In the genomic region with DNA sequence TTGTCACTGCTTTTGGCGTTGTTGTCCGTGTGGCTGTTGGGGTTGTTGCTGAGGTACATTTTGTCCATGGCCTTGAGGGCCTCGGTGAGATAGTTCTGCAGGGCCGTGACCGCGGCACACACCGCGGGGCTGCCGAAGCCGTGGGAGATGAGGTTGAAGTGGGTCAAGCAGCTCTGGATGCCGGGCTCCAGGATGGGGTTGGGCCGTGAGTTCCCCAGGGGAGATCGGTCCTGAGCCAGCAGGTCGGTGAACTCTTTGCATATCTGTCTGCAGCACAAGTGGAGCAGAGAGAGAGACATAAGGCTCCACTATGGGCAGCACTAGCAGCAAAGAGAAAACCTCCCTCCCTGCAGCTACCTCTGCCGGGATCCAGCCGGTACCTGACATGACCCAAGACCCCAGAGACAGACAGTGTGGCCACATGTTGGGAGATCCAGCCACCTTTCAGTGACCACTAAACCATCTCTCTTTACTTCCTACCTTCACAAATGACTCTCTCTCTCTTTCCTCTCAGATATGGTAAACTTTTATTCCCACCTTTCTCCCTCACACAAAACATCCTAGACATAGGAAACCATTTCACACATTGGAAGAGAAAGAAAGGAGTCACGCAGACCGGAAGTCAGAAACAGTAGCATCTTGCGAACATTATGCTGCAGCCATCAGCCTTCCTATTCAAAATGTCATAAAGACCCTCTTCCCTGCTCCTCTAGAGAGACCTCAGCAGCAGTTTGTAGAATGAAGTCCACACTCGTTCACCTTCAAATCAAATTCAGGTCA, we compare ENCODE assay signal across 21 cellular contexts. TPM values are rescaled to one million over a fixed set of nuclear protein-coding genes. Genes with fewer than 3 reads are reported as not detected.
DNase-seq lines count a peak whose midpoint lies in the region; ATAC-seq and TF ChIP-seq lines count a peak whose summit lies in the region.
"Had no signal": no experiment of that assay in that cellular context is flagged by ENCODE, and none has a peak within 500 bp of the region (broad histone marks: within the 10 kb centered on the region; RNA-seq: fewer than 3 reads in every experiment).

No MANE protein-coding gene starts in this region.

- POLR2A ChIA-PET in naive thymus-derived CD8-positive, alpha-beta T cell (lab: Charles Lee) = no interaction called here

- no peaks in the 10 kb centered on the region for H3K9me3 Mint-ChIP-seq in osteocyte (ENCODE audit: unreplicated experiment)
- H3K9me3 Mint-ChIP-seq in naive thymus-derived CD8-positive, alpha-beta T cell = peaks cover 9 to 64% (median 40%) of the 10 kb centered on the region in 9 donors

- no peak for TF ChIP-seq POLR2A in esophagus muscularis mucosa (IDR thresholded peaks at IDR 0.05; ENCODE audit: low read depth)

- H3K36me3 Mint-ChIP-seq in osteocyte (ENCODE audit: unreplicated experiment) = peaks cover 39% of the 10 kb centered on the region
- peaks cover 4 to 52% (median 11%) of the 10 kb centered on the region in 3 donors for H3K36me3 Mint-ChIP-seq in naive thymus-derived CD8-positive, alpha-beta T cell

- TF ChIP-seq CTCF in GM12864 (IDR thresholded peaks at IDR 0.05; ENCODE audit: low read depth, low read length, missing control alignments) (no peak), esophagus muscularis mucosa (IDR thresholded peaks at IDR 0.05) (no peak), osteocyte (IDR thresholded peaks at IDR 0.05) (no peak)

- H3K4me3 Mint-ChIP-seq in osteocyte (ENCODE audit: unreplicated experiment) = peak overlapping the region; percentile 57
- no peak overlapping the region for H3K4me3 Mint-ChIP-seq in naive thymus-derived CD8-positive, alpha-beta T cell
- H3K4me3 Mint-ChIP-seq: activated CD4-positive, alpha-beta memory T cell treated with anti-CD3 and anti-CD28 coated beads for 36 hours; activated naive CD4-positive, alpha-beta T cell treated with anti-CD3 and anti-CD28 coated beads, Interleukin-2, amount 50 U/mL, for 24 hours had no signal

- ATAC-seq in naive thymus-derived CD8-positive, alpha-beta T cell = no peak
- ATAC-seq: body of pancreas, sciatic nerve had no signal

- peaks cover 94% of the 10 kb centered on the region for H3K4me1 Mint-ChIP-seq in osteocyte (ENCODE audit: unreplicated experiment)
- peaks cover 0 to 6% (median 5%) of the 10 kb centered on the region in 4 donors for H3K4me1 Mint-ChIP-seq in naive thymus-derived CD8-positive, alpha-beta T cell

- TF ChIP-seq EP300 in esophagus muscularis mucosa (IDR thresholded peaks at IDR 0.05) = no peak

- H3K9me3 ChIP-seq in SK-N-MC (ENCODE audit: low read depth, low read length) (no peaks in the 10 kb centered on the region), esophagus muscularis mucosa (no peaks in the 10 kb centered on the region)
- H3K9me3 ChIP-seq: body of pancreas had no signal

- H3K36me3 ChIP-seq in SK-N-MC (ENCODE audit: insufficient read depth, low read length) (peaks cover 57% of the 10 kb centered on the region), esophagus muscularis mucosa (no peaks in the 10 kb centered on the region)

- DNase-seq in GM12864 (ENCODE audit: low read depth) (no peak), SK-N-MC (ENCODE audit: low read depth, low spot score) (no peak), esophagus muscularis mucosa (ENCODE audit: extremely low spot score) (peak; percentile 80), osteocyte (ENCODE audit: extremely low spot score, unreplicated experiment) (no peak), hypothalamus (lab: John Stamatoyannopoulos, UW) (no peak), AG20443 (ENCODE audit: low spot score) (no peak)
- DNase-seq in stimulated activated CD8-positive, alpha-beta memory T cell treated with anti-CD3 and anti-CD28 coated beads, Interleukin-4, amount 100 ng/mL, for 48 hours = no peak
- DNase-seq in naive thymus-derived CD8-positive, alpha-beta T cell = no peak
- DNase-seq: activated CD4-positive, alpha-beta memory T cell treated with anti-CD3 and anti-CD28 coated beads for 36 hours; activated T-cell treated with anti-CD3 and anti-CD28 coated beads, Interleukin-2, amount 50 U/mL, for 48 hours; body of pancreas; GM23248; NCI-H1048; NCI-H524; PC-9; stimulated activated CD4-positive, alpha-beta T cell treated with anti-CD3 and anti-CD28 coated beads, Interleukin-2, amount 100 ng/mL, for 24 hours; SW 1271 had no signal

- peak overlapping the region; percentile 38 for H3K4me3 ChIP-seq in GM12864 (ENCODE audit: low read depth, low read length)
- no peak overlapping the region for H3K4me3 ChIP-seq in SK-N-MC
- H3K4me3 ChIP-seq in esophagus muscularis mucosa = peak overlapping the region in 2 of 4 donors; percentile 24 to 27
- H3K4me3 ChIP-seq: body of pancreas, GM23248, PC-9 had no signal

- peaks cover 0 to 79% (median 37%) of the 10 kb centered on the region in 4 donors for H3K27me3 ChIP-seq in esophagus muscularis mucosa

- intact Hi-C loops in esophagus muscularis mucosa (cut with DNase I) = loop anchor here (10.0 kb wide), 1 partner anchor 84 kb away; no protein-coding TSS in a partner anchor

- H3K4me1 ChIP-seq in esophagus muscularis mucosa = peaks cover 5 to 10% (median 7%) of the 10 kb centered on the region in 4 donors

- peak overlapping the region; percentile 89 for H3K27ac Mint-ChIP-seq in osteocyte (ENCODE audit: unreplicated experiment)
- H3K27ac Mint-ChIP-seq in naive thymus-derived CD8-positive, alpha-beta T cell = peak overlapping the region in 1 of 10 donors; percentile 15
- H3K27ac Mint-ChIP-seq: activated CD4-positive, alpha-beta memory T cell treated with anti-CD3 and anti-CD28 coated beads for 36 hours; activated naive CD4-positive, alpha-beta T cell treated with anti-CD3 and anti-CD28 coated beads, Interleukin-2, amount 50 U/mL, for 24 hours had no signal

- 50% methylated on average over 15 of the region's 20 CpGs for WGBS in esophagus muscularis mucosa

- no peak overlapping the region for H3K9ac ChIP-seq in SK-N-MC (ENCODE audit: insufficient read length)
- H3K9ac ChIP-seq: GM23248, KMS-11 had no signal

- peak overlapping the region; percentile 44; the same call in 1 of the 2 replicates for H3K27ac ChIP-seq in SK-N-MC
- H3K27ac ChIP-seq in esophagus muscularis mucosa (replicated peaks in 1 of 4) = no peak overlapping the region
- H3K27ac ChIP-seq: body of pancreas, GM23248, HL-60, KMS-11, PC-9 had no signal

- H3K27me3 Mint-ChIP-seq in osteocyte (ENCODE audit: unreplicated experiment) = no peaks in the 10 kb centered on the region
- H3K27me3 Mint-ChIP-seq in naive thymus-derived CD8-positive, alpha-beta T cell = peaks cover 48 to 90% (median 73%) of the 10 kb centered on the region in 5 donors

RNA-seq across cellular contexts. Expression of a gene that starts 16.2 kb away (rescaled TPM):
- total RNA-seq in esophagus muscularis mucosa = 1 to 10 TPM in 3 of 4 donors, under 1 TPM in 1; 0.69 to 3.0 (median 1.3) TPM
- total RNA-seq in osteocyte = 53.2 and 59.6 TPM in 2 replicates
- not detected for total RNA-seq in naive thymus-derived CD8-positive, alpha-beta T cell
- polyA plus RNA-seq in naive thymus-derived CD8-positive, alpha-beta T cell = not detected
- total RNA-seq: body of pancreas had no signal

Comparison
In these comparisons a context has a peak if more than half of its experiments do, and no peak if none do; other contexts are left out.
1. RNA of a gene that starts 16.2 kb away (total RNA-seq): 53.2 to 59.6 TPM in osteocyte; 0.69 to 3.0 TPM in esophagus muscularis mucosa and not detected in naive thymus-derived CD8-positive, alpha-beta T cell; every median in the first group is over 10 times any median in the second.